In the genomic region with DNA sequence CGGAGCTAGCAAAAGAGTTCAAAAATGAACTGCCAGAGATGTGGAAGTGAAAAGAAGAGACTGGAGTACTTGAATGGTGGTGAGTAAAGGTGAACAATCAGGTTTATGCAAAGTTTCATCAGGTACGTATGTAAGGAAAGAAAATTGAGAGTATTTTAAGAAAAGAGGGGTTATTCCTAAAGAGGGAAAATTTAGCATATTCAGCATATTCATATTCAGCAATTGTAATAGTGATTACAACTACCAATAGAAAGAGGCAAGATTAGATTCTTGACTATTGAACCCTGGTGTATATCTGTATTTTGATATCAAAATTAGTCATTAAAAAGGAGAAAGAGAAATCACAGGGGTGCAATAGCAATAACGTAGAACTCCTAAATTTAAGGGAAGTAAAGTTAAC, we compare ENCODE assay signal across 26 cellular contexts.
"Had no signal": no experiment of that assay in that cellular context is flagged by ENCODE, and none has a peak within 500 bp of the region (broad histone marks: within the 10 kb centered on the region; RNA-seq: fewer than 3 reads in every experiment).

No MANE protein-coding gene starts in this region.

- H3K27ac ChIP-seq: colonic mucosa, epithelial cell of prostate, esophagus squamous epithelium, gastrocnemius medialis, heart right ventricle, left lung, lower lobe of right lung had no signal

- H3K4me3 Mint-ChIP-seq: dendritic cell treated with granulocyte-macrophage colony-stimulating factor and Interleukin-4, amounts not matched to agents 40 ng/mL and 50 ng/mL, for 4 days; effector memory CD8-positive, alpha-beta T cell; endodermal cell; mesothelial cell of epicardium; naive B cell had no signal

- H3K4me3 ChIP-seq: colonic mucosa, esophagus squamous epithelium, gastrocnemius medialis, heart right ventricle, left lung, lower lobe of right lung, mucosa of descending colon had no signal

- H3K4me1 ChIP-seq: colonic mucosa had no signal

- H3K36me3 Mint-ChIP-seq: mesothelial cell of epicardium, naive B cell had no signal

- DNase-seq: colonic mucosa; cortex of kidney; effector CD8-positive, alpha-beta T cell; effector memory CD8-positive, alpha-beta T cell; endodermal cell; erythroblast; esophagus squamous epithelium; foreskin fibroblast; gastrocnemius medialis; glutamatergic neuron; head of caudate nucleus; heart right ventricle; hippocampal formation; left cardiac atrium; left lung; left ventricle myocardium superior; lower lobe of right lung; mesenchymal stem cell; mucosa of descending colon; naive B cell had no signal

- H3K9me3 ChIP-seq: colonic mucosa, esophagus squamous epithelium, gastrocnemius medialis, heart right ventricle, left lung, lower lobe of right lung, mucosa of descending colon had no signal

- H3K36me3 ChIP-seq: colonic mucosa, esophagus squamous epithelium, gastrocnemius medialis, heart right ventricle, left lung, lower lobe of right lung had no signal

- FAIRE-seq: endometrium, islet of Langerhans had no signal

- H3K27ac Mint-ChIP-seq: dendritic cell treated with granulocyte-macrophage colony-stimulating factor and Interleukin-4, amounts not matched to agents 40 ng/mL and 50 ng/mL, for 4 days; effector memory CD8-positive, alpha-beta T cell; endodermal cell; mesothelial cell of epicardium; naive B cell had no signal

- H3K27me3 ChIP-seq: colonic mucosa, esophagus squamous epithelium, gastrocnemius medialis, heart right ventricle, left lung had no signal

- ATAC-seq: effector memory CD8-positive, alpha-beta T cell; esophagus mucosa; gastrocnemius medialis; heart right ventricle; left cardiac atrium; left lung; left ventricle myocardium superior; lower lobe of right lung; mucosa of descending colon had no signal

- H3K27me3 Mint-ChIP-seq: dendritic cell treated with granulocyte-macrophage colony-stimulating factor and Interleukin-4, amounts not matched to agents 40 ng/mL and 50 ng/mL, for 4 days had no signal

- H3K4me1 Mint-ChIP-seq: naive B cell had no signal

- H3K9me3 Mint-ChIP-seq: dendritic cell treated with granulocyte-macrophage colony-stimulating factor and Interleukin-4, amounts not matched to agents 40 ng/mL and 50 ng/mL, for 4 days; effector memory CD8-positive, alpha-beta T cell; endodermal cell; mesothelial cell of epicardium; naive B cell had no signal
